ENCODE assay signal across 13 cellular contexts in genomic region chr1:202588644-202589189, GRCh38.
DNase-seq lines count a peak whose midpoint lies in the region; ATAC-seq, FAIRE-seq and TF ChIP-seq lines count a peak whose summit lies in the region.
"Had no signal": no experiment of that assay in that cellular context is flagged by ENCODE, and none has a peak within 500 bp of the region (broad histone marks: within the 10 kb centered on the region; RNA-seq: fewer than 3 reads in every experiment).

No MANE protein-coding gene starts in this region.

- intact Hi-C loops in IMR-90 (cut with micrococcal nuclease) = loop anchor here (1.0 to 5.0 kb wide), 2 partner anchors 8 to 81 kb away; no protein-coding TSS in a partner anchor

- H3K27ac ChIP-seq in IMR-90 (ENCODE audit: insufficient read depth, low read length) (peak overlapping the region; percentile 79), ectodermal cell (ENCODE audit: insufficient read depth, low read depth, low read length, poor library complexity, severe bottlenecking) (peak overlapping the region; percentile 33), lung (ENCODE audit: low read depth in 1 of 2, low read length in 1 of 2) (peak overlapping the region; percentile 81 to 85), stomach smooth muscle (ENCODE audit: low read length) (peak overlapping the region; percentile 95)

- H4K20me1 ChIP-seq in IMR-90 (ENCODE audit: insufficient read depth, low read length) = no peaks in the 10 kb centered on the region

- peak overlapping the region; percentile 79 for H4K5ac ChIP-seq in IMR-90 (ENCODE audit: low read depth, low read length)

- peak overlapping the region; percentile 80 to 95 for H4K8ac ChIP-seq in IMR-90 (ENCODE audit: low read depth in 2 of 2, low read length in 2 of 2)

- H3K9ac ChIP-seq in IMR-90 (ENCODE audit: low read depth, low read length) (no peak overlapping the region), stomach smooth muscle (ENCODE audit: low read length in 2 of 2) (peak overlapping the region; percentile 7 to 42)

- CTCF ChIA-PET in IMR-90 (lab: Yijun Ruan, JAX) = interaction anchor here (1.3 to 1.7 kb wide), 2 partner anchors 11 to 13 kb away, joined by 3 to 4 read pairs; no protein-coding TSS in a partner anchor

- POLR2A ChIA-PET in IMR-90 (lab: Charles Lee; ENCODE audit: unreplicated experiment) = interaction anchor here (1.1 to 1.4 kb wide), 2 partner anchors 11 to 83 kb away, joined by 4 to 5 read pairs; no protein-coding TSS in a partner anchor

- peak overlapping the region; percentile 76 for H2AFZ ChIP-seq in IMR-90 (replicated peaks; ENCODE audit: low read length, poor library complexity)

- in situ Hi-C loops in IMR-90 (cut with MboI; ENCODE audit: low sequenced_read_pairs) = no loop called here

- H3K18ac ChIP-seq in IMR-90 (ENCODE audit: low read depth, low read length) = peak overlapping the region; percentile 80

- TF ChIP-seq CTCF in IMR-90 (conservative IDR thresholded peaks at IDR 0.05; ENCODE audit: low read depth, low read length) (no peak), lung (IDR thresholded peaks at IDR 0.05; ENCODE audit: control extremely low read depth, extremely low read depth) (no peak)

- DNase-seq in IMR-90 (no peak), lung (ENCODE audit: low spot score) (no peak), HT-29 (ENCODE audit: low spot score) (no peak), H4 (ENCODE audit: low spot score) (no peak), GM12892 (ENCODE audit: insufficient read length) (no peak)
- no peak for DNase-seq in activated naive CD4-positive, alpha-beta T cell treated with anti-CD3 and anti-CD28 coated beads, Interleukin-2, amount 50 U/mL, for 16 hours
- DNase-seq: activated CD8-positive, alpha-beta memory T cell treated with anti-CD3 and anti-CD28 coated beads, Interleukin-2, amount 50 U/mL, for 48 hours; CD4-positive, alpha-beta memory T cell; NCI-H774; stimulated activated CD4-positive, alpha-beta T cell treated with anti-CD3 and anti-CD28 coated beads, Interleukin-2, amount 100 ng/mL, for 48 hours had no signal

- H3K14ac ChIP-seq in IMR-90 (replicated peaks; ENCODE audit: low read depth, low read length) = peak overlapping the region; percentile 95

- H2AK5ac ChIP-seq in IMR-90 (ENCODE audit: low read depth, low read length) = peak overlapping the region; percentile 97

- H2BK120ac ChIP-seq in IMR-90 (ENCODE audit: low read depth, low read length) = peak overlapping the region; percentile 99

- peak overlapping the region; percentile 99 for H4K91ac ChIP-seq in IMR-90 (ENCODE audit: insufficient read depth, low read depth, low read length)

- H3K36me3 ChIP-seq in IMR-90 (ENCODE audit: control insufficient read depth, insufficient read depth, low read length) (no peaks in the 10 kb centered on the region), ectodermal cell (ENCODE audit: control insufficient read depth, insufficient read depth, low read length) (no peaks in the 10 kb centered on the region), lung (ENCODE audit: control insufficient read depth in 2 of 2, insufficient read depth in 2 of 2, low read length in 2 of 2) (peaks cover 4 to 6% of the 10 kb centered on the region in 2 donors), stomach smooth muscle (ENCODE audit: control insufficient read depth in 2 of 2, insufficient read depth in 2 of 2, low read length in 2 of 2) (peaks cover 16 to 21% of the 10 kb centered on the region in 2 donors)

- H3K4me3 ChIP-seq in IMR-90 (ENCODE audit: insufficient read depth, low read depth, low read length) (no peak overlapping the region), ectodermal cell (ENCODE audit: insufficient read depth, low read depth, low read length) (no peak overlapping the region), lung (no peak overlapping the region), stomach smooth muscle (ENCODE audit: low read length in 2 of 2) (no peak overlapping the region)

- peak overlapping the region; percentile 97 for H3K4ac ChIP-seq in IMR-90 (ENCODE audit: low read depth, low read length)

- peak overlapping the region; percentile 90 for H2BK5ac ChIP-seq in IMR-90 (ENCODE audit: low read depth, low read length, poor library complexity, severe bottlenecking)

- BruUV-seq in IMR-90 (replicated peaks; lab: Mats Ljungman, UMichigan) = no TSS peak

- H3K4me2 ChIP-seq in IMR-90 (ENCODE audit: low read depth, low read length) = 0 out of 2 replicates have a peak overlapping the region, but pooled peaks have one; percentile 4

- H3K4me1 ChIP-seq in IMR-90 (ENCODE audit: control insufficient read depth, insufficient read depth, low read length) = peaks cover 48% of the 10 kb centered on the region
- H3K4me1 ChIP-seq in ectodermal cell (ENCODE audit: control insufficient read depth, insufficient read depth, low read length) = peaks cover 14% of the 10 kb centered on the region
- H3K4me1 ChIP-seq in lung (ENCODE audit: control insufficient read depth in 2 of 2, insufficient read depth in 2 of 2, low read length in 2 of 2) = peaks cover 13 to 40% of the 10 kb centered on the region in 2 donors
- H3K4me1 ChIP-seq in stomach smooth muscle (ENCODE audit: control insufficient read depth, insufficient read depth, low read length) = peaks cover 52% of the 10 kb centered on the region

- dilution Hi-C loops in IMR-90 (cut with HindIII; ENCODE audit: low sequenced_read_pairs, unreplicated experiment) = no loop called here

- H3K9me1 ChIP-seq in IMR-90 (ENCODE audit: insufficient read depth, low read length) = peaks cover 43% of the 10 kb centered on the region

- 100% methylated on average over 2 of the region's 4 CpGs; no CpG with 5 or more reads in 1 of the 2 experiments for WGBS in IMR-90 (ENCODE audit: extremely low coverage in 2 of 2, insufficient read length in 1 of 2), 2 experiments
- WGBS in ectodermal cell, 2 experiments = 95 to 96% methylated on average over 4 of the region's 4 CpGs
- 84 to 97% methylated on average over 4 of the region's 4 CpGs for WGBS in lung, 2 donors

- no peaks in the 10 kb centered on the region for H3K9me3 ChIP-seq in IMR-90 (ENCODE audit: control insufficient read depth, insufficient read depth, low read length)
- no peaks in the 10 kb centered on the region for H3K9me3 ChIP-seq in ectodermal cell (ENCODE audit: control insufficient read depth, low read length)
- no peaks in the 10 kb centered on the region for H3K9me3 ChIP-seq in lung (ENCODE audit: control insufficient read depth in 2 of 2, insufficient read depth in 1 of 2, low read length in 1 of 2)
- H3K9me3 ChIP-seq in stomach smooth muscle (ENCODE audit: control insufficient read depth in 2 of 2, low read length in 2 of 2) = no peaks in the 10 kb centered on the region

- peak overlapping the region; percentile 73 for H3K56ac ChIP-seq in IMR-90 (ENCODE audit: extremely low read depth, insufficient read depth, low read length)

- no peaks in the 10 kb centered on the region for H3K27me3 ChIP-seq in IMR-90 (ENCODE audit: control insufficient read depth, insufficient read depth, low read length)
- H3K27me3 ChIP-seq in ectodermal cell (ENCODE audit: control insufficient read depth, insufficient read depth, low read length, poor library complexity, severe bottlenecking) = no peaks in the 10 kb centered on the region
- no peaks in the 10 kb centered on the region for H3K27me3 ChIP-seq in lung (ENCODE audit: control insufficient read depth, insufficient read depth)
- no peaks in the 10 kb centered on the region for H3K27me3 ChIP-seq in stomach smooth muscle (ENCODE audit: control insufficient read depth in 1 of 2, insufficient read depth in 2 of 2, low read length in 2 of 2)

- TF ChIP-seq POLR2A in IMR-90 (IDR thresholded peaks at IDR 0.05; ENCODE audit: low read depth, low read length) (no peak), GM12892 (IDR thresholded peaks at IDR 0.05; ENCODE audit: low read depth, low read length) (no peak)

- peaks cover 0 to 24% of the 10 kb centered on the region in 2 experiments; a peak in 1 of 4 replicates for H3K79me1 ChIP-seq in IMR-90 (ENCODE audit: low read depth in 1 of 2, low read length in 2 of 2)

- no peak for TF ChIP-seq RAD21 in IMR-90 (IDR thresholded peaks at IDR 0.05; ENCODE audit: low read length)

- H3K23ac ChIP-seq in IMR-90 (ENCODE audit: low read depth, low read length) = peak overlapping the region; percentile 94

- ATAC-seq in IMR-90 (ENCODE audit: low read depth) = peak; percentile 55
- ATAC-seq in lung (ENCODE audit: insufficient read depth, low FRiP score) = no peak

- no peak for FAIRE-seq in GM12892 (lab: Jason Lieb, UNC)
- FAIRE-seq: frontal cortex had no signal

- H2AK9ac ChIP-seq in IMR-90 (replicated peaks; ENCODE audit: low read depth, low read length, poor library complexity) = peak overlapping the region; percentile 79

- peak overlapping the region; percentile 89 for H2BK15ac ChIP-seq in IMR-90 (ENCODE audit: low read depth, low read length)

- H2BK20ac ChIP-seq in IMR-90 (ENCODE audit: low read depth, low read length) = peak overlapping the region; percentile 99

TF ChIP-seq in IMR-90, 13 proteins besides CTCF, POLR2A, EP300 and RAD21:
- TF ChIP-seq FOS (IDR thresholded peaks at IDR 0.05; ENCODE audit: low read depth, low read length) = peak; percentile 32; the same call in 1 of the 2 replicates
- no peak for TF ChIP-seq NFE2L2 (IDR thresholded peaks at IDR 0.05; ENCODE audit: low read depth, low read length)
- no peak for TF ChIP-seq BHLHE40 (IDR thresholded peaks at IDR 0.05; ENCODE audit: low read depth, low read length)

Comparison
In these comparisons a context has a peak if more than half of its experiments do, and no peak if none do; other contexts are left out.
1. H3K27ac ChIP-seq: peak in every context shown above with its lines; median percentile 95 in stomach smooth muscle; 83 in lung; 79 in IMR-90; 33 in ectodermal cell.